11 cellular contexts compared by ENCODE assay signal in genomic region chrX:115345654-115346014, GRCh38. TPM values are rescaled to one million over a fixed set of nuclear protein-coding genes. Genes with fewer than 3 reads are reported as not detected.
DNase-seq lines count a peak whose midpoint lies in the region; ATAC-seq and TF ChIP-seq lines count a peak whose summit lies in the region.
"Had no signal": no experiment of that assay in that cellular context is flagged by ENCODE, and none has a peak within 500 bp of the region (broad histone marks: within the 10 kb centered on the region; RNA-seq: fewer than 3 reads in every experiment).

No MANE protein-coding gene starts in this region.

- H3K9ac ChIP-seq in endodermal cell (ENCODE audit: extremely low read depth, low read length, poor library complexity, severe bottlenecking) (no peak overlapping the region), mesenchymal stem cell (ENCODE audit: low read length) (peak overlapping the region; percentile 42)

- H3K18ac ChIP-seq in mesenchymal stem cell (ENCODE audit: low read depth in 1 of 2, low read length in 2 of 2), result peak overlapping the region in 1 of 2 experiments; percentile 33

- H2BK5ac ChIP-seq in mesenchymal stem cell (ENCODE audit: low read depth, low read length, poor library complexity, severe bottlenecking), result no peak overlapping the region

- DNase-seq in PC-9 (no peak), endodermal cell (no peak), mesenchymal stem cell (peak; percentile 63), substantia nigra (lab: John Stamatoyannopoulos, UW) (no peak), H7 (no peak), T-helper 17 cell (no peak), NCI-H526 treated with DMSO at 0.1 percent for 48 hours (lab: John Stamatoyannopoulos, UW) (no peak)
- DNase-seq in central memory CD4-positive, alpha-beta T cell, result no peak

- CTCF ChIA-PET in PC-9 (lab: Charles Lee), result no interaction called here

- H3K4me3 ChIP-seq in PC-9 (no peak overlapping the region), endodermal cell (ENCODE audit: low read length) (no peak overlapping the region), mesenchymal stem cell (ENCODE audit: insufficient read depth in 1 of 2, low read depth in 1 of 2, low read length in 2 of 2) (peak overlapping the region in 1 of 2 experiments; percentile 51), H7 (ENCODE audit: insufficient read depth, low read depth, low read length) (no peak overlapping the region)

- intact Hi-C loops in PC-9 (cut with micrococcal nuclease; ENCODE audit: unreplicated experiment), result loop anchor here (1.0 kb wide), 2 partner anchors 48 to 215 kb away; no protein-coding TSS in a partner anchor

- no peak overlapping the region for H3K4ac ChIP-seq in mesenchymal stem cell (ENCODE audit: low read depth in 1 of 2, low read length in 2 of 2)

- no peaks in the 10 kb centered on the region for H3K9me2 ChIP-seq in PC-9 (ENCODE audit: insufficient read depth)

- H3K4me2 ChIP-seq in PC-9 (peak overlapping the region; percentile 62), mesenchymal stem cell (ENCODE audit: low read length, poor library complexity, severe bottlenecking) (no peak overlapping the region)

- H3K9me3 ChIP-seq in PC-9 (ENCODE audit: insufficient read depth, low read depth) (no peaks in the 10 kb centered on the region), endodermal cell (ENCODE audit: control insufficient read depth, low read length) (no peaks in the 10 kb centered on the region), mesenchymal stem cell (ENCODE audit: control insufficient read depth, low read length) (no peaks in the 10 kb centered on the region), T-helper 17 cell (ENCODE audit: control insufficient read depth, low read length, poor library complexity, severe bottlenecking) (no peaks in the 10 kb centered on the region)
- H3K9me3 ChIP-seq: neutrophil had no signal

- peaks cover 15% of the 10 kb centered on the region for H3K9me3 Mint-ChIP-seq in endodermal cell

- H3F3A ChIP-seq in PC-9 (ENCODE audit: insufficient read depth, low read depth), result peaks cover 18% of the 10 kb centered on the region; the same call in 1 of the 2 replicates

- no peak overlapping the region for H3K4me3 Mint-ChIP-seq in endodermal cell
- H3K4me3 Mint-ChIP-seq in T-helper 17 cell, result no peak overlapping the region

- H3K79me1 ChIP-seq in mesenchymal stem cell (replicated peaks; ENCODE audit: low read length, poor library complexity, severe bottlenecking), result no peaks in the 10 kb centered on the region

- no peaks in the 10 kb centered on the region for H3K27me3 ChIP-seq in PC-9 (ENCODE audit: insufficient read depth, low read depth)
- no peaks in the 10 kb centered on the region for H3K27me3 ChIP-seq in endodermal cell (ENCODE audit: control insufficient read depth, insufficient read depth, low read length, poor library complexity, severe bottlenecking)
- peaks cover 0 to 33% of the 10 kb centered on the region in 2 experiments for H3K27me3 ChIP-seq in mesenchymal stem cell (ENCODE audit: control insufficient read depth in 1 of 2, insufficient read depth in 1 of 2, low read length in 2 of 2)
- no peaks in the 10 kb centered on the region for H3K27me3 ChIP-seq in H7 (ENCODE audit: control insufficient read depth, insufficient read depth, low read length)
- H3K27me3 ChIP-seq: neutrophil had no signal

- H3K27me3 Mint-ChIP-seq in endodermal cell (ENCODE audit: insufficient read depth) (peaks cover 2% of the 10 kb centered on the region), T-helper 17 cell (no peaks in the 10 kb centered on the region)

- H3K27ac ChIP-seq in PC-9, result peak overlapping the region; percentile 75; the same call in 1 of the 2 replicates
- H3K27ac ChIP-seq in endodermal cell (ENCODE audit: low read depth, low read length), result peak overlapping the region; percentile 58
- peak overlapping the region; percentile 78 for H3K27ac ChIP-seq in mesenchymal stem cell (ENCODE audit: low read length, poor library complexity, severe bottlenecking)
- H3K27ac ChIP-seq in substantia nigra (ENCODE audit: low read depth, low read length, poor library complexity, severe bottlenecking), result peak overlapping the region; percentile 61
- H3K27ac ChIP-seq: C4-2B, neutrophil had no signal

- no peak for ATAC-seq in T-helper 17 cell

- no peaks in the 10 kb centered on the region for H3K36me3 ChIP-seq in PC-9 (ENCODE audit: low read depth)
- H3K36me3 ChIP-seq in endodermal cell (ENCODE audit: control insufficient read depth, insufficient read depth, low read length), result no peaks in the 10 kb centered on the region
- H3K36me3 ChIP-seq in mesenchymal stem cell (ENCODE audit: control insufficient read depth in 1 of 2, insufficient read depth in 2 of 2, low read depth in 1 of 2, low read length in 2 of 2), result no peaks in the 10 kb centered on the region
- no peaks in the 10 kb centered on the region for H3K36me3 ChIP-seq in H7 (replicated peaks; ENCODE audit: control insufficient read depth, insufficient read depth, low read length)
- H3K36me3 ChIP-seq: neutrophil had no signal

- no peak overlapping the region for H2BK15ac ChIP-seq in mesenchymal stem cell (ENCODE audit: low read depth, poor library complexity, severe bottlenecking)

- no peak overlapping the region for H2BK12ac ChIP-seq in mesenchymal stem cell (ENCODE audit: low read length in 2 of 2)

- POLR2A ChIA-PET in PC-9 (lab: Charles Lee; ENCODE audit: unreplicated experiment), result interaction anchor here (0.6 kb wide), 2 partner anchors 46 to 582 kb away, joined by 3 to 4 read pairs; no protein-coding TSS in a partner anchor

- H2BK120ac ChIP-seq in mesenchymal stem cell (ENCODE audit: low read depth, low read length), result peak overlapping the region; percentile 61

- no peaks in the 10 kb centered on the region for H3K79me2 ChIP-seq in PC-9 (ENCODE audit: low read depth)

- H2AFZ ChIP-seq in PC-9, result no peak overlapping the region
- no peak overlapping the region for H2AFZ ChIP-seq in mesenchymal stem cell (ENCODE audit: low read depth, low read length)

- peaks cover 20% of the 10 kb centered on the region for H3K4me1 Mint-ChIP-seq in endodermal cell
- no peaks in the 10 kb centered on the region for H3K4me1 Mint-ChIP-seq in T-helper 17 cell

- H4K91ac ChIP-seq in mesenchymal stem cell (ENCODE audit: low read length), result no peak overlapping the region

- peaks cover 17% of the 10 kb centered on the region for H3K4me1 ChIP-seq in PC-9 (replicated peaks; ENCODE audit: insufficient read depth)
- no peaks in the 10 kb centered on the region for H3K4me1 ChIP-seq in endodermal cell (ENCODE audit: control insufficient read depth, insufficient read depth, low read length)
- no peaks in the 10 kb centered on the region for H3K4me1 ChIP-seq in mesenchymal stem cell (ENCODE audit: control insufficient read depth, insufficient read depth, low read depth, low read length)

- no peak overlapping the region for H4K8ac ChIP-seq in mesenchymal stem cell (ENCODE audit: low read length)

- no peak overlapping the region for H2AK5ac ChIP-seq in mesenchymal stem cell (ENCODE audit: low read length, severe bottlenecking)

- no peak for TF ChIP-seq CTCF in PC-9 (conservative IDR thresholded peaks at IDR 0.05)
- no peak for TF ChIP-seq CTCF in endodermal cell (conservative IDR thresholded peaks at IDR 0.05)

- H3K14ac ChIP-seq in mesenchymal stem cell (ENCODE audit: low read length in 2 of 2), result no peak overlapping the region

- H3K27ac Mint-ChIP-seq in endodermal cell, result peak overlapping the region; percentile 49
- H3K27ac Mint-ChIP-seq in T-helper 17 cell, result no peak overlapping the region

- BruUV-seq in PC-9 (replicated peaks; lab: Mats Ljungman, UMichigan), result no TSS peak

- 59% methylated on average over 3 of the region's 3 CpGs; no CpG with 5 or more reads in 1 of the 2 experiments for WGBS in endodermal cell (ENCODE audit: insufficient coverage in 1 of 2, insufficient read length in 1 of 2), 2 experiments
- WGBS in mesenchymal stem cell, result 33% methylated on average over 1 of the region's 3 CpGs

- no peak overlapping the region for H3K23ac ChIP-seq in mesenchymal stem cell (ENCODE audit: low read length in 2 of 2)

- H3K36me3 Mint-ChIP-seq in endodermal cell (ENCODE audit: low read depth), result peaks cover 3% of the 10 kb centered on the region
- no peaks in the 10 kb centered on the region for H3K36me3 Mint-ChIP-seq in T-helper 17 cell (ENCODE audit: low read depth)

- H4K20me1 ChIP-seq in PC-9 (ENCODE audit: insufficient read depth), result no peaks in the 10 kb centered on the region

RNA-seq across cellular contexts. Expression of gene LUZP4, which starts 56.1 kb away (rescaled TPM):
- total RNA-seq in PC-9 (2021) (not detected in 2 replicates), endodermal cell (not detected), T-helper 17 cell (not detected)
- not detected for polyA plus RNA-seq in endodermal cell (2013, experiment 1 of 2)
- not detected for polyA plus RNA-seq in endodermal cell (2013, experiment 2 of 2)
- polyA plus RNA-seq in mesenchymal stem cell (2013, experiment 1 of 2), result not detected
- not detected for polyA plus RNA-seq in mesenchymal stem cell (2013, experiment 2 of 2)
- 0.33 TPM in 1 of 2 replicates, not detected in the other for total RNA-seq in H7 (2014; rRNA removed; shearing (Covaris generic))
- polyA plus RNA-seq: thymus had no signal
